ENCODE assay signal across 10 cellular contexts in the genomic region with DNA sequence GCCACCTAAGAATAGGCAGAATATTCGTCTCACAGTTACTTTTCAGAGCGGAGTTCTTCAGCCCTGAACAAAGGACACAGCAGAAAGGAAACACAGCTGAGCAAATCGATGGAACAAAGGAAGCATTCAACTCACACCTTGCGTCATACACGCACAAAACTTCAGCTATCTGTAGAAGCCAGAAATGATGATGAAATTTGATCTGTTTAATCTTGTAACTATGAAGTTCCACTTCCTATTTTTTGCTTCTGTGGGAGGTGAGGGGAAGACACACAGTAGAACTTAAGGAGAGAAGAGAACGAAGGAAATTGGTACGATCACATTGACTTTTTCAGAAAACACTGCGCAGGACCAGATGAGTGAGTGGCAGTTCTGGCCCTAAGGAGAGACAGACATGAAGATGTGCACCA. TPM values are rescaled to one million over a fixed set of nuclear protein-coding genes. Genes with fewer than 3 reads are reported as not detected.
DNase-seq lines count a peak whose midpoint lies in the region; ATAC-seq and TF ChIP-seq lines count a peak whose summit lies in the region.
"Had no signal": no experiment of that assay in that cellular context is flagged by ENCODE, and none has a peak within 500 bp of the region (broad histone marks: within the 10 kb centered on the region; RNA-seq: fewer than 3 reads in every experiment).

No MANE protein-coding gene starts in this region.

- TF ChIP-seq CTCF in thyroid gland (IDR thresholded peaks at IDR 0.05), result no peak

- WGBS in thyroid gland, 2 donors, result 77 to 83% methylated on average over 8 of the region's 8 CpGs

- peaks cover 94% of the 10 kb centered on the region for H4K20me1 ChIP-seq in BLaER1

- peaks cover 37% of the 10 kb centered on the region for H3K4me1 ChIP-seq in BLaER1
- peaks cover 0 to 5% of the 10 kb centered on the region in 2 donors for H3K4me1 ChIP-seq in thyroid gland

- no peaks in the 10 kb centered on the region for H3K27me3 ChIP-seq in BLaER1
- H3K27me3 ChIP-seq in thyroid gland, result no peaks in the 10 kb centered on the region

- H3K4me3 ChIP-seq in BLaER1, result no peak overlapping the region
- H3K4me3 ChIP-seq in thyroid gland (replicated peaks in 1 of 3), result no peak overlapping the region

- ATAC-seq in HG02610 (IDR thresholded peaks at IDR 0.05; ENCODE audit: unreplicated experiment), result no peak

- H3K4me2 ChIP-seq in BLaER1, result peak overlapping the region; percentile 61

- H3K9ac ChIP-seq in BLaER1, result peak overlapping the region; percentile 51; the same call in 1 of the 2 replicates

- intact Hi-C loops in thyroid gland (cut with DNase I), result no loop called here

- DNase-seq in NCI-H1417 (lab: John Stamatoyannopoulos, UW) (peak in 2 of 3 experiments; percentile 16 to 60), iris pigment epithelial cell (ENCODE audit: low read depth) (peak; percentile 87), occipital lobe (lab: John Stamatoyannopoulos, UW) (no peak), ureter (ENCODE audit: low spot score) (no peak), thyroid gland (no peak)
- DNase-seq: CD4-positive, CD25-positive, alpha-beta regulatory T cell; immature natural killer cell had no signal

- peaks cover 13% of the 10 kb centered on the region for H3K36me3 ChIP-seq in BLaER1
- H3K36me3 ChIP-seq in thyroid gland, result no peaks in the 10 kb centered on the region

- H3K27ac ChIP-seq in BLaER1, result peak overlapping the region; percentile 56; the same call in 1 of the 2 replicates
- H3K27ac ChIP-seq in angular gyrus (ENCODE audit: low read depth, low read length), result peak overlapping the region; percentile 68
- no peak overlapping the region for H3K27ac ChIP-seq in thyroid gland

- no peaks in the 10 kb centered on the region for H3K9me3 ChIP-seq in BLaER1
- no peaks in the 10 kb centered on the region for H3K9me3 ChIP-seq in thyroid gland

- no peak for TF ChIP-seq POLR2A in thyroid gland (IDR thresholded peaks at IDR 0.05)

RNA-seq across cellular contexts. Expression of a gene that starts 26.2 kb away (rescaled TPM):
- total RNA-seq in occipital lobe (31.2 TPM), ureter (15.9 TPM), thyroid gland (10 to 100 TPM; 10.2 to 14.9 (median 13.3) TPM)

Comparison
In these comparisons a context has a peak if more than half of its experiments do, and no peak if none do; other contexts are left out.
1. H3K27ac ChIP-seq: peak in BLaER1 (single experiment) and angular gyrus (single experiment); none in thyroid gland (0 of 3).
2. DNase-seq: peak in NCI-H1417 (2 of 3) and iris pigment epithelial cell (single experiment); none in occipital lobe (single experiment), ureter (single experiment) and thyroid gland (0 of 2).